Comparison of ENCODE assay signal across 9 cellular contexts in genomic region chr1:186183219-186183618, GRCh38.
DNase-seq lines count a peak whose midpoint lies in the region; ATAC-seq, FAIRE-seq and TF ChIP-seq lines count a peak whose summit lies in the region.
"Had no signal": no experiment of that assay in that cellular context is flagged by ENCODE, and none has a peak within 500 bp of the region (broad histone marks: within the 10 kb centered on the region; RNA-seq: fewer than 3 reads in every experiment).

No MANE protein-coding gene starts in this region.

- no peaks in the 10 kb centered on the region for H3K36me3 ChIP-seq in BLaER1 treated with 17β-estradiol and CSF1 and Interleukin-3, amounts not matched to agents 10 nM and 100 nM
- peaks cover 0 to 11% (median 2%) of the 10 kb centered on the region in 4 donors for H3K36me3 ChIP-seq in esophagus muscularis mucosa
- H3K36me3 ChIP-seq in HepG2 (replicated peaks in 1 of 2; ENCODE audit: control insufficient read depth in 1 of 2, insufficient read depth in 2 of 2, low read length in 2 of 2), result no peaks in the 10 kb centered on the region

- H4K20me1 ChIP-seq in BLaER1 treated with 17β-estradiol and CSF1 and Interleukin-3, amounts not matched to agents 10 nM and 100 nM, result no peaks in the 10 kb centered on the region
- H4K20me1 ChIP-seq in HepG2 (ENCODE audit: insufficient read depth, low read length), result no peaks in the 10 kb centered on the region

- H3K27me3 Mint-ChIP-seq in mesothelial cell of epicardium (ENCODE audit: low read depth), result no peaks in the 10 kb centered on the region
- H3K27me3 Mint-ChIP-seq: dendritic cell treated with granulocyte-macrophage colony-stimulating factor and Interleukin-4, amounts not matched to agents 40 ng/mL and 50 ng/mL, for 4 days had no signal

- H3K9me3 ChIP-seq in BLaER1 treated with 17β-estradiol and CSF1 and Interleukin-3, amounts not matched to agents 10 nM and 100 nM (replicated peaks in 1 of 11), result no peaks in the 10 kb centered on the region
- no peaks in the 10 kb centered on the region for H3K9me3 ChIP-seq in esophagus muscularis mucosa
- H3K9me3 ChIP-seq in HepG2 (ENCODE audit: low read length), result no peaks in the 10 kb centered on the region

- CTCF ChIA-PET in HepG2 (lab: Yijun Ruan, JAX; ENCODE audit: low intra/inter-chr PET ratio, low total read pairs), result no interaction called here

- POLR2A ChIA-PET in HepG2 (lab: Yijun Ruan, JAX), result no interaction called here

- 47% methylated on average over 1 of the region's 1 CpG for WGBS in esophagus muscularis mucosa
- WGBS in HepG2 (ENCODE audit: low lambda C conversion rate), result 4% methylated on average over 1 of the region's 1 CpG

- intact Hi-C loops in esophagus muscularis mucosa (cut with DNase I) (no loop called here), HepG2 (cut with micrococcal nuclease; ENCODE audit: unreplicated experiment) (no loop called here)

- H3K9ac ChIP-seq in BLaER1 treated with 17β-estradiol and CSF1 and Interleukin-3, amounts not matched to agents 10 nM and 100 nM, result no peak overlapping the region
- H3K9ac ChIP-seq in HepG2 (ENCODE audit: insufficient read depth, low read depth, low read length), result no peak overlapping the region

- TF ChIP-seq POLR2A in esophagus muscularis mucosa (IDR thresholded peaks at IDR 0.05; ENCODE audit: low read depth), result no peak
- no peak for TF ChIP-seq POLR2A in HepG2 (IDR thresholded peaks at IDR 0.05; ENCODE audit: insufficient read depth in 1 of 2, low read depth in 2 of 2, low read length in 2 of 2)

- H3K4me1 Mint-ChIP-seq in mesothelial cell of epicardium, result peaks cover 9% of the 10 kb centered on the region

- TF ChIP-seq EP300 in esophagus muscularis mucosa (IDR thresholded peaks at IDR 0.05), result no peak
- TF ChIP-seq EP300 in HepG2 (IDR thresholded peaks at IDR 0.05; ENCODE audit: low read depth in 2 of 2, low read length in 2 of 2), result no peak
- no peak for TF ChIP-seq EP300 in HepG2 (CRISPR knock-in tag; IDR thresholded peaks at IDR 0.05; ENCODE audit: borderline replicate concordance)

- H3K27ac Mint-ChIP-seq in mesothelial cell of epicardium, result no peak overlapping the region
- H3K27ac Mint-ChIP-seq: dendritic cell treated with granulocyte-macrophage colony-stimulating factor and Interleukin-4, amounts not matched to agents 40 ng/mL and 50 ng/mL, for 4 days had no signal

- no peaks in the 10 kb centered on the region for H3K27me3 ChIP-seq in BLaER1 treated with 17β-estradiol and CSF1 and Interleukin-3, amounts not matched to agents 10 nM and 100 nM
- no peaks in the 10 kb centered on the region for H3K27me3 ChIP-seq in esophagus muscularis mucosa
- no peaks in the 10 kb centered on the region for H3K27me3 ChIP-seq in HepG2 (ENCODE audit: control insufficient read depth in 1 of 2, insufficient read depth in 2 of 2, low read length in 2 of 2)

- H3K79me2 ChIP-seq in HepG2 (ENCODE audit: insufficient read depth, low read length), result no peaks in the 10 kb centered on the region

- TF ChIP-seq CTCF in epithelial cell of esophagus (IDR thresholded peaks at IDR 0.05; ENCODE audit: insufficient read depth, low read depth, low read length, missing control alignments), result no peak
- no peak for TF ChIP-seq CTCF in esophagus muscularis mucosa (IDR thresholded peaks at IDR 0.05)
- no peak for TF ChIP-seq CTCF in mesothelial cell of epicardium (IDR thresholded peaks at IDR 0.05; ENCODE audit: unreplicated experiment)
- no peak for TF ChIP-seq CTCF in HepG2 (CRISPR knock-in tag; IDR thresholded peaks at IDR 0.05)

- ATAC-seq in GM19467 (IDR thresholded peaks at IDR 0.05; ENCODE audit: unreplicated experiment) (peak; percentile 45), HG03520 (IDR thresholded peaks at IDR 0.05; ENCODE audit: unreplicated experiment) (peak; percentile 57), HepG2 (no peak)

- peaks cover 7 to 30% (median 13%) of the 10 kb centered on the region in 10 experiments; a peak in 17 of 20 replicates for H3K4me1 ChIP-seq in BLaER1 treated with 17β-estradiol and CSF1 and Interleukin-3, amounts not matched to agents 10 nM and 100 nM
- peaks cover 0 to 15% (median 7%) of the 10 kb centered on the region in 4 donors for H3K4me1 ChIP-seq in esophagus muscularis mucosa
- no peaks in the 10 kb centered on the region for H3K4me1 ChIP-seq in HepG2 (ENCODE audit: insufficient read depth, low read length)

- no peaks in the 10 kb centered on the region for H3K9me3 Mint-ChIP-seq in mesothelial cell of epicardium
- H3K9me3 Mint-ChIP-seq: dendritic cell treated with granulocyte-macrophage colony-stimulating factor and Interleukin-4, amounts not matched to agents 40 ng/mL and 50 ng/mL, for 4 days had no signal

- DNase-seq in epithelial cell of esophagus (ENCODE audit: low read depth), result peak; percentile 96
- DNase-seq in GDM1 (lab: John Stamatoyannopoulos, UW), result no peak
- DNase-seq in esophagus muscularis mucosa (ENCODE audit: extremely low spot score), result no peak
- DNase-seq in mesothelial cell of epicardium (ENCODE audit: low spot score in 2 of 2, unreplicated experiment in 2 of 2), result no peak
- no peak for DNase-seq in HepG2 (ENCODE audit: low spot score)

- no peak overlapping the region for H3K4me3 Mint-ChIP-seq in mesothelial cell of epicardium
- H3K4me3 Mint-ChIP-seq: dendritic cell treated with granulocyte-macrophage colony-stimulating factor and Interleukin-4, amounts not matched to agents 40 ng/mL and 50 ng/mL, for 4 days had no signal

- H3K36me3 Mint-ChIP-seq in mesothelial cell of epicardium, result no peaks in the 10 kb centered on the region

- H3K4me3 ChIP-seq in BLaER1 treated with 17β-estradiol and CSF1 and Interleukin-3, amounts not matched to agents 10 nM and 100 nM, result no peak overlapping the region
- H3K4me3 ChIP-seq in epithelial cell of esophagus (ENCODE audit: low read length) (no peak overlapping the region), esophagus muscularis mucosa (no peak overlapping the region), HepG2 (replicated peaks in 1 of 3; ENCODE audit: insufficient read depth in 1 of 3, low read depth in 2 of 3, low read length in 3 of 3) (no peak overlapping the region)

- no peak overlapping the region; a peak in 1 of 22 replicates for H3K27ac ChIP-seq in BLaER1 treated with 17β-estradiol and CSF1 and Interleukin-3, amounts not matched to agents 10 nM and 100 nM
- no peak overlapping the region for H3K27ac ChIP-seq in esophagus muscularis mucosa (replicated peaks in 1 of 4)
- no peak overlapping the region for H3K27ac ChIP-seq in HepG2 (ENCODE audit: extremely low read length, insufficient read depth, low read length)

- H3K4me2 ChIP-seq in BLaER1 treated with 17β-estradiol and CSF1 and Interleukin-3, amounts not matched to agents 10 nM and 100 nM, result peak overlapping the region in 6 of 11 experiments; percentile 8 to 43 (median 24); a peak in 7 of 22 replicates
- H3K4me2 ChIP-seq in HepG2 (ENCODE audit: low read depth, low read length), result no peak overlapping the region

- in situ Hi-C loops in HepG2 (cut with HindIII; ENCODE audit: extremely low pct_ligation_motif_present, low pct_unique_long_range_greater_than_20kb), result no loop called here

- no TSS peak for BruUV-seq in HepG2 (replicated peaks; lab: Mats Ljungman, UMichigan)

- no peak for FAIRE-seq in HepG2 (lab: Jason Lieb, UNC)

- H2AFZ ChIP-seq in HepG2 (ENCODE audit: low read length), result no peak overlapping the region

- no peak for TF ChIP-seq RAD21 in HepG2 (CRISPR knock-in tag; IDR thresholded peaks at IDR 0.05)

TF ChIP-seq in HepG2, 621 proteins besides CTCF, POLR2A, EP300 and RAD21 (continues in another document):
- TF ChIP-seq WIZ (CRISPR knock-in tag; IDR thresholded peaks at IDR 0.05) (no peak), BCLAF1 (IDR thresholded peaks at IDR 0.05) (no peak), GFI1 (CRISPR knock-in tag; IDR thresholded peaks at IDR 0.05; ENCODE audit: borderline replicate concordance) (no peak), SMAD1 (CRISPR knock-in tag; IDR thresholded peaks at IDR 0.05; ENCODE audit: borderline replicate concordance, low read depth) (no peak), FOXK1 (CRISPR knock-in tag; IDR thresholded peaks at IDR 0.05; ENCODE audit: borderline replicate concordance, low read depth) (no peak), SP2 (CRISPR knock-in tag; IDR thresholded peaks at IDR 0.05) (no peak), JARID2 (CRISPR knock-in tag; IDR thresholded peaks at IDR 0.05; ENCODE audit: insufficient replicate concordance) (no peak), FOXA1 (IDR thresholded peaks at IDR 0.05) (no peak), FOXA1 (CRISPR knock-in tag; IDR thresholded peaks at IDR 0.05) (no peak), ARNT (IDR thresholded peaks at IDR 0.05) (no peak), REPIN1 (CRISPR knock-in tag; IDR thresholded peaks at IDR 0.05; ENCODE audit: borderline replicate concordance, low read depth) (no peak)
